Comparison of ENCODE assay signal across 15 cellular contexts in genomic region chr13:114261328-114261965, GRCh38. TPM values are rescaled to one million over a fixed set of nuclear protein-coding genes. Genes with fewer than 3 reads are reported as not detected.
A peak's percentile ranks its signal among the peaks of the same experiment; 100 is the strongest.
DNase-seq lines count a peak whose midpoint lies in the region; ATAC-seq, FAIRE-seq and TF ChIP-seq lines count a peak whose summit lies in the region.
"Had no signal": no experiment of that assay in that cellular context is flagged by ENCODE, and none has a peak within 500 bp of the region (broad histone marks: within the 10 kb centered on the region; RNA-seq: fewer than 3 reads in every experiment).

No MANE protein-coding gene starts in this region.

- intact Hi-C loops in body of pancreas (cut with DNase I) (no loop called here), colonic mucosa (cut with DNase I) (no loop called here)

- peak overlapping the region; percentile 93 for H3K27ac Mint-ChIP-seq in memory B cell

- in situ Hi-C loops in GM13976 (cut with MboI; ENCODE audit: low sequenced_read_pairs, unreplicated experiment) = no loop called here

- ATAC-seq in body of pancreas (peak; percentile 54), memory B cell (ENCODE audit: low read depth) (peak; percentile 18)
- ATAC-seq: upper lobe of right lung had no signal

- peaks cover 86% of the 10 kb centered on the region for H3K36me3 ChIP-seq in BLaER1
- peaks cover 6 to 20% of the 10 kb centered on the region in 2 donors for H3K36me3 ChIP-seq in body of pancreas (replicated peaks in 1 of 2; ENCODE audit: insufficient read depth in 1 of 2, low read depth in 2 of 2)
- peaks cover 7% of the 10 kb centered on the region for H3K36me3 ChIP-seq in colonic mucosa

- H3K9me3 ChIP-seq in BLaER1 (no peaks in the 10 kb centered on the region), body of pancreas (no peaks in the 10 kb centered on the region), colonic mucosa (no peaks in the 10 kb centered on the region)
- H3K9me3 ChIP-seq: upper lobe of right lung had no signal

- H3K4me1 Mint-ChIP-seq in memory B cell = peaks cover 34% of the 10 kb centered on the region

- H4K20me1 ChIP-seq in BLaER1 = peaks cover 12% of the 10 kb centered on the region

- peak; percentile 64 for FAIRE-seq in GM19239 (lab: Jason Lieb, UNC)

- H3K4me3 ChIP-seq in BLaER1 (no peak overlapping the region), body of pancreas (no peak overlapping the region), colonic mucosa (no peak overlapping the region)
- H3K4me3 ChIP-seq: upper lobe of right lung had no signal

- peak overlapping the region; percentile 85 for H3K4me2 ChIP-seq in BLaER1

- H3K27me3 Mint-ChIP-seq in memory B cell = no peaks in the 10 kb centered on the region

- peaks cover 52% of the 10 kb centered on the region for H3K4me1 ChIP-seq in BLaER1
- H3K4me1 ChIP-seq in body of pancreas = peaks cover 41% of the 10 kb centered on the region
- no peaks in the 10 kb centered on the region for H3K4me1 ChIP-seq in colonic mucosa
- H3K4me1 ChIP-seq: upper lobe of right lung had no signal

- no peaks in the 10 kb centered on the region for H3K9me3 Mint-ChIP-seq in memory B cell

- 22 to 42% methylated on average over 3 of the region's 3 CpGs for WGBS in body of pancreas, 2 donors

- H3K9ac ChIP-seq in BLaER1 (no peak overlapping the region), colonic mucosa (ENCODE audit: low read depth in 2 of 2, low read length in 2 of 2) (no peak overlapping the region)

- peaks cover 36% of the 10 kb centered on the region for H3K36me3 Mint-ChIP-seq in memory B cell

- TF ChIP-seq POLR2A in body of pancreas (IDR thresholded peaks at IDR 0.05) = no peak

- H3K27ac ChIP-seq in BLaER1 (no peak overlapping the region), body of pancreas (peak overlapping the region in 2 of 4 donors; percentile 6 to 33), colonic mucosa (no peak overlapping the region)
- H3K27ac ChIP-seq: upper lobe of right lung had no signal

- H3K27me3 ChIP-seq in BLaER1 (no peaks in the 10 kb centered on the region), body of pancreas (no peaks in the 10 kb centered on the region), colonic mucosa (no peaks in the 10 kb centered on the region)
- H3K27me3 ChIP-seq: upper lobe of right lung had no signal

- H3K4me3 Mint-ChIP-seq in memory B cell = peak overlapping the region; percentile 61

- no peak for TF ChIP-seq CTCF in body of pancreas (IDR thresholded peaks at IDR 0.05)
- no peak for TF ChIP-seq CTCF in colonic mucosa (IDR thresholded peaks at IDR 0.05)
- TF ChIP-seq CTCF in GM13976 (IDR thresholded peaks at IDR 0.05; ENCODE audit: borderline replicate concordance, control extremely low read depth, extremely low read depth, insufficient read depth, missing control alignments) = no peak

- DNase-seq in GM19239 (ENCODE audit: insufficient read length, low spot score) = no peak
- DNase-seq in body of pancreas = peak in 3 of 4 donors; percentile 36 to 54 (median 47)
- DNase-seq in memory B cell (ENCODE audit: low spot score in 2 of 2) = no peak
- no peak for DNase-seq in colonic mucosa
- DNase-seq in HuH-7 (ENCODE audit: low spot score) = no peak
- no peak for DNase-seq in cerebellar nuclear complex (lab: John Stamatoyannopoulos, UW)
- DNase-seq in GM13976 (ENCODE audit: low spot score) = no peak
- DNase-seq: activated CD8-positive, alpha-beta memory T cell treated with anti-CD3 and anti-CD28 coated beads, Interleukin-2, amount 50 U/mL, for 48 hours; amniotic stem cell; C1 segment of cervical spinal cord; dermis blood vessel endothelial cell; EL; NCI-H2171 treated with DMSO at 0.1 percent for 48 hours; upper lobe of right lung had no signal

RNA-seq across cellular contexts. Expression of gene UPF3A, which starts 20.0 kb away (rescaled TPM):
- 10 to 100 TPM; 33.9 to 35.8 TPM for total RNA-seq in body of pancreas
- total RNA-seq in colonic mucosa = 10 to 100 TPM; 22.1 to 29.7 TPM

RNA-seq across cellular contexts. Expression of gene CDC16, which starts 26.8 kb away (rescaled TPM):
- total RNA-seq in body of pancreas = 10 to 100 TPM; 46.7 to 63.9 TPM
- total RNA-seq in colonic mucosa = 10 to 100 TPM; 35.7 to 47.9 TPM

RNA-seq across cellular contexts. Expression of gene CHAMP1, which starts 52.9 kb away (rescaled TPM):
- total RNA-seq in body of pancreas (10 to 100 TPM in 1 of 2 donors, 1 to 10 TPM in 1; 5.9 to 10.6 TPM), colonic mucosa (10 to 100 TPM; 13.1 to 19.2 TPM)

Comparison
In these comparisons a context has a peak if more than half of its experiments do, and no peak if none do; other contexts are left out.
1. DNase-seq: peak in body of pancreas (3 of 4); none in GM19239 (single experiment), memory B cell (0 of 2), colonic mucosa (single experiment), HuH-7 (single experiment), cerebellar nuclear complex (0 of 2) and GM13976 (single experiment).